Comparison of ENCODE assay signal across 10 cellular contexts in genomic region chr2:11649093-11649492, GRCh38. TPM values are rescaled to one million over a fixed set of nuclear protein-coding genes. Genes with fewer than 3 reads are reported as not detected.
"Had no signal": no experiment of that assay in that cellular context is flagged by ENCODE, and none has a peak within 500 bp of the region (broad histone marks: within the 10 kb centered on the region; RNA-seq: fewer than 3 reads in every experiment).

No MANE protein-coding gene starts in this region.

- H3K27ac ChIP-seq: GM23248 had no signal

- H3K27ac Mint-ChIP-seq: IgD-negative memory B cell had no signal

- FAIRE-seq: HTR-8/SVneo had no signal

- H3K4me1 ChIP-seq: HAP-1 had no signal

- H3K36me3 ChIP-seq: HAP-1 had no signal

- DNase-seq: GM23248, GOT3, H7, KBM-7 had no signal

- H3K9me3 ChIP-seq: HAP-1 had no signal

- ATAC-seq: HCT116 had no signal

- H3K4me3 Mint-ChIP-seq: IgD-negative memory B cell had no signal

- H2AFZ ChIP-seq: GM23248 had no signal

- H3K4me3 ChIP-seq: GM23248, HAP-1 had no signal

- H3K9ac ChIP-seq: GM23248 had no signal

- H3K4me1 Mint-ChIP-seq: IgD-negative memory B cell had no signal

- H3K36me3 Mint-ChIP-seq: IgD-negative memory B cell had no signal

RNA-seq across cellular contexts. Expression of gene NTSR2, which starts 20.9 kb away (rescaled TPM):
- total RNA-seq: GM23248, H4, H7, HT-29 had no signal
- polyA plus RNA-seq: GM23248, IgD-negative memory B cell had no signal
